17 cellular contexts compared by ENCODE assay signal in genomic region chr16:71351558-71351901, GRCh38. TPM values are rescaled to one million over a fixed set of nuclear protein-coding genes. Genes with fewer than 3 reads are reported as not detected.
DNase-seq lines count a peak whose midpoint lies in the region; ATAC-seq and TF ChIP-seq lines count a peak whose summit lies in the region.
"Had no signal": no experiment of that assay in that cellular context is flagged by ENCODE, and none has a peak within 500 bp of the region (broad histone marks: within the 10 kb centered on the region; RNA-seq: fewer than 3 reads in every experiment).

No MANE protein-coding gene starts in this region.

- no peak for ATAC-seq in Right ventricle myocardium inferior
- no peak for ATAC-seq in GM19395 (IDR thresholded peaks at IDR 0.05; ENCODE audit: unreplicated experiment)

- no peak overlapping the region for H3K4me3 ChIP-seq in coronary artery
- H3K4me3 ChIP-seq: SJCRH30 had no signal

- DNase-seq in DMS 273 (lab: John Stamatoyannopoulos, UW; ENCODE audit: unreplicated experiment) = peak; percentile 7
- no peak for DNase-seq in DMS 273 treated with DMSO at 0.1 percent for 48 hours (lab: John Stamatoyannopoulos, UW)
- peak; percentile 58 for DNase-seq in cardiac septum (ENCODE audit: low spot score)
- DNase-seq in Right ventricle myocardium inferior (ENCODE audit: missing footprints) = no peak
- peak; percentile 52 for DNase-seq in coronary artery (ENCODE audit: low spot score)
- no peak for DNase-seq in GM20000 (ENCODE audit: low spot score)
- DNase-seq in dermis blood vessel endothelial cell = no peak
- DNase-seq: GF-D8, HFFc6, NCI-H1048, NCI-H187, NCI-H2171, NCI-H510A, RPMI8226, SJCRH30 had no signal

- no peak overlapping the region for H3K27ac ChIP-seq in coronary artery
- H3K27ac ChIP-seq: 22Rv1, SJCRH30 had no signal

- intact Hi-C loops in cardiac septum (cut with DNase I) = no loop called here
- intact Hi-C loops in Right ventricle myocardium inferior (cut with DNase I) = no loop called here

- TF ChIP-seq CTCF in coronary artery (IDR thresholded peaks at IDR 0.05) (no peak), GM20000 (IDR thresholded peaks at IDR 0.05; ENCODE audit: extremely low read depth, missing control alignments) (no peak)

RNA-seq across cellular contexts. Expression of gene CALB2, which starts 7.0 kb away (rescaled TPM):
- total RNA-seq in cardiac septum = 0.70 TPM
- total RNA-seq in Right ventricle myocardium inferior = 1.7 TPM
- not detected in 2 replicates for total RNA-seq in dermis blood vessel endothelial cell
- total RNA-seq: SJCRH30 had no signal

Comparison
In these comparisons a context has a peak if more than half of its experiments do, and no peak if none do; other contexts are left out.
1. DNase-seq: peak in DMS 273 (single experiment), cardiac septum (single experiment) and coronary artery (single experiment); none in DMS 273 treated with DMSO at 0.1 percent for 48 hours (single experiment), Right ventricle myocardium inferior (single experiment), GM20000 (single experiment) and dermis blood vessel endothelial cell (single experiment).